ENCODE assay signal across 1 cellular context in genomic region chr3:139564290-139564861, GRCh38.
TF ChIP-seq lines count a peak whose summit lies in the region.

No MANE protein-coding gene starts in this region.

TF ChIP-seq in HCT116, 20 proteins besides CTCF, POLR2A, EP300 and RAD21 (continued from another document):
- TF ChIP-seq ZBTB33 (IDR thresholded peaks at IDR 0.05; ENCODE audit: extremely low read depth, insufficient replicate concordance, low read length) (no peak), JUND (IDR thresholded peaks at IDR 0.05) (no peak), ATF3 (IDR thresholded peaks at IDR 0.05) (no peak)
